25 cellular contexts compared by ENCODE assay signal in the genomic region with DNA sequence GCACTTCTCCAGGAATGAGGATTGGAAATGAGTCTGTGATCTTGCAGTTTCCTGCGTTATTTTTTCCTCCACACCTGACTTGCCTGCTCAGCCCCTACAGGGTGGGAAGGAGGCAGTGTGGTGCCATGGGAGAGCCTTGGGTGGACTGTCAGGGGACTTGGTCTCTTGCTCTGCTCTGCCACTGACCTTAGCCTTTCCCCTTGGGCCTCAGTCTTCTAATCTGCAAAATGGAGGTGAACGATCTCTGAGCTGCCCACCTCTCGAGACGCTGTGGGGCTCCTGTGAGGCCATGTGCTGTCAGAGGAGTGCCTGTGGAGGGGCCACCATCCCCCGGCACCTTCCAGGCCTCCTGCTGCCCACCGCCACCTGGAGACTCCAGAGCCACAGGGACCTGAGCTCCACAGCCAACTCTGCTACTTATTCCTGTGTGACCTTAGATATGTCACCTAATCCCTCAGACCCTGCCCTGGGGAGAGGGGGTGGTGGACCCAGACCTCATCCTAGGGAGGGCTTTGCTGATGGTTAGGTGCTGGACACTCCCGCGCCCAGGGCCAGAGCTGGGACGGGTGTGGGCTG. TPM values are rescaled to one million over a fixed set of nuclear protein-coding genes. Genes with fewer than 3 reads are reported as not detected.
"Had no signal": no experiment of that assay in that cellular context is flagged by ENCODE, and none has a peak within 500 bp of the region (broad histone marks: within the 10 kb centered on the region; RNA-seq: fewer than 3 reads in every experiment).

No MANE protein-coding gene starts in this region.

- H3K36me3 ChIP-seq: adrenal gland had no signal

- H3K9me3 Mint-ChIP-seq: activated CD8-positive, alpha-beta T cell treated with anti-CD3 and anti-CD28 coated beads for 36 hours; activated naive CD8-positive, alpha-beta T cell treated with anti-CD3 and anti-CD28 coated beads, Interleukin-2, amount 10 ng/mL, durations not matched to agents 7 days and 5 days; T-cell had no signal

- DNase-seq: activated CD4-positive, alpha-beta T cell treated with anti-CD3 and anti-CD28 coated beads for 4 hours; activated CD8-positive, alpha-beta memory T cell treated with anti-CD3 and anti-CD28 coated beads, Interleukin-2, amount 50 U/mL, for 4 hours; activated CD8-positive, alpha-beta T cell treated with anti-CD3 and anti-CD28 coated beads for 36 hours; activated naive CD4-positive, alpha-beta T cell treated with anti-CD3 and anti-CD28 coated beads, Interleukin-2, amount 50 U/mL, for 16 hours; activated naive CD8-positive, alpha-beta T cell treated with anti-CD3 and anti-CD28 coated beads, Interleukin-2, amount 10 ng/mL, durations not matched to agents 7 days and 5 days; activated T-cell treated with anti-CD3 and anti-CD28 coated beads, Interleukin-2, amount 50 U/mL, for 1 hour; adrenal gland; aorta; central memory CD4-positive, alpha-beta T cell; Karpas-422; MM.1S; NCI-H1105; NCI-H1436; NCI-H1694 treated with DMSO at 0.1 percent for 48 hours; NCI-H2029 treated with DMSO at 0.1 percent for 48 hours; NK-92 treated with Interleukin-12 subunit alpha and Interleukin-12 subunit beta, amount 100 ng/mL, for 24 hours; OCI-M1; RPMI8226; T-cell; T-helper 2 cell had no signal

- H3K4me3 ChIP-seq: adrenal gland, SK-N-MC had no signal

- ATAC-seq: activated CD4-positive, CD25-positive, alpha-beta regulatory T cell treated with anti-CD3 and anti-CD28 coated beads, Interleukin-2, amount 50 U/mL, for 24 hours; activated CD8-positive, alpha-beta T cell treated with anti-CD3 and anti-CD28 coated beads for 36 hours; Panc1; Right ventricle myocardium inferior; T-cell had no signal

- H3K27me3 ChIP-seq: adrenal gland had no signal

- H3K27ac Mint-ChIP-seq: activated CD8-positive, alpha-beta T cell treated with anti-CD3 and anti-CD28 coated beads for 36 hours; activated naive CD8-positive, alpha-beta T cell treated with anti-CD3 and anti-CD28 coated beads, Interleukin-2, amount 10 ng/mL, durations not matched to agents 7 days and 5 days had no signal

- FAIRE-seq: bronchial epithelial cell had no signal

- H3K4me3 Mint-ChIP-seq: activated CD8-positive, alpha-beta T cell treated with anti-CD3 and anti-CD28 coated beads for 36 hours; activated naive CD8-positive, alpha-beta T cell treated with anti-CD3 and anti-CD28 coated beads, Interleukin-2, amount 10 ng/mL, durations not matched to agents 7 days and 5 days; T-cell had no signal

- H3K27ac ChIP-seq: adrenal gland, SK-N-MC had no signal

- H3K4me1 ChIP-seq: adrenal gland had no signal

- H3K36me3 Mint-ChIP-seq: activated naive CD8-positive, alpha-beta T cell treated with anti-CD3 and anti-CD28 coated beads, Interleukin-2, amount 10 ng/mL, durations not matched to agents 7 days and 5 days; T-cell had no signal

- H3K9me3 ChIP-seq: adrenal gland had no signal

RNA-seq across cellular contexts. Expression of gene MLN, which starts 45.8 kb away (rescaled TPM):
- total RNA-seq: activated CD8-positive, alpha-beta T cell treated with anti-CD3 and anti-CD28 coated beads for 36 hours; activated naive CD8-positive, alpha-beta T cell treated with anti-CD3 and anti-CD28 coated beads, Interleukin-2, amount 10 ng/mL, durations not matched to agents 7 days and 5 days; adrenal gland; aorta; bronchial epithelial cell; Right ventricle myocardium inferior; T-cell had no signal
- polyA plus RNA-seq: adrenal gland had no signal
